Comparison of ENCODE assay signal across 10 cellular contexts in the genomic region with DNA sequence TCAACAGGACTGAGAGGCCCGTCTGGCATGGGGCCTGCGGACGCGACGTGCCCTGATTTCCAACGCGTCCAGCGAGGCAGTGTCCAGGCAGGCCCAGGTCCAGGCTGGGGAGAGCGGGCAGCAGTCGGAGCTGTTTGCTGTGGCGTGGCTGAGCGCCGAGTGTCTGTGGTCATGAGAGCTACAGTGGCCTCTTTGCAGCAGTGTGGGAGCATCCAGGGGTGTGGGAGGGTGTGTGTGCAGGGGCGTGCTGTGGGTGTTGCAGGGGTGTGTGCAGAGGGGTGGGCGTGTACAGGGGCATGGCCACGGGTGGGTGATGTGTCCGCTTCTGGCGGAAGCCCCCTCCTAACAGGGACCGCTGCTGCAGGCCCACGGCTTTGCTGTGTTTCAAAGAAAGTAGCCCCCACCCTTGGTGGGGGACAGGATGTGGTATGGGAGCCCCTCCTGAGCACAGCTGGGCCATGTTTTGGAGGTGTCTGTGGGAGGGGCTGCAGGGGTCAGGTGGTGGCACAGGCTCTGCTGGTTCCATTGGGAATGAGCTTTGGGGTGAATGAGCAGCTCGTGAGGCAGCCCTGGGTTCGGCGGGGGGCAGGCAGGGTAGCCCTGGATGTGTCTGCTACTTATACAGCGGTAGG. TPM values are rescaled to one million over a fixed set of nuclear protein-coding genes. Genes with fewer than 3 reads are reported as not detected.
DNase-seq lines count a peak whose midpoint lies in the region; ATAC-seq, FAIRE-seq and TF ChIP-seq lines count a peak whose summit lies in the region.
"Had no signal": no experiment of that assay in that cellular context is flagged by ENCODE, and none has a peak within 500 bp of the region (broad histone marks: within the 10 kb centered on the region; RNA-seq: fewer than 3 reads in every experiment).

No MANE protein-coding gene starts in this region.

- intact Hi-C loops in psoas muscle (cut with DNase I): no loop called here

- ATAC-seq in T-cell (replicated peaks in 1 of 4): peak; percentile 54 to 61 (median 60)
- peak in 3 of 4 donors; percentile 11 to 21 (median 15) for ATAC-seq in psoas muscle

- H3K4me3 Mint-ChIP-seq in T-cell (peak overlapping the region in 1 of 3 donors; percentile 62), HFFc6 (no peak overlapping the region)

- peak; percentile 20 for DNase-seq in EH (ENCODE audit: low read depth)
- peak in 21 of 34 experiments; percentile 2 to 47 (median 19) for DNase-seq in T-cell
- peak; percentile 83 to 84 for DNase-seq in frontal cortex (ENCODE audit: low spot score in 2 of 2)
- no peak for DNase-seq in psoas muscle
- DNase-seq in HFFc6: no peak
- no peak for DNase-seq in NCI-H146 treated with DMSO at 0.1 percent for 48 hours (lab: John Stamatoyannopoulos, UW; ENCODE audit: unreplicated experiment)
- DNase-seq in NCI-H2227 (lab: John Stamatoyannopoulos, UW; ENCODE audit: unreplicated experiment): no peak
- DNase-seq: kidney glomerular epithelial cell, NCI-H446 treated with DMSO at 0.1 percent for 48 hours, WERI-Rb-1 had no signal

- H3K9me3 ChIP-seq in psoas muscle: peaks cover under 1% of the 10 kb centered on the region

- peaks cover 0 to 15% (median 0%) of the 10 kb centered on the region in 3 donors for H3K27me3 ChIP-seq in psoas muscle (ENCODE audit: insufficient read depth in 3 of 3, low read length in 2 of 3)

- H3K4me3 ChIP-seq in psoas muscle: no peak overlapping the region

- TF ChIP-seq CTCF in psoas muscle (IDR thresholded peaks at IDR 0.05): no peak
- no peak for TF ChIP-seq CTCF in HFFc6 (IDR thresholded peaks at IDR 0.05)

- H3K4me1 ChIP-seq in psoas muscle: peaks cover 3% of the 10 kb centered on the region

- H3K9me3 Mint-ChIP-seq in T-cell (peaks cover 0 to 3% (median 0%) of the 10 kb centered on the region in 3 donors), HFFc6 (peaks cover 8% of the 10 kb centered on the region)

- FAIRE-seq in frontal cortex (lab: Jason Lieb, UNC): no peak

- WGBS in psoas muscle, 3 donors: 47 to 59% (median 54%) methylated on average over 24 of the region's 24 CpGs

- H3K36me3 Mint-ChIP-seq in T-cell: peaks cover 11% of the 10 kb centered on the region
- H3K36me3 Mint-ChIP-seq in HFFc6 (ENCODE audit: low read depth): peaks cover 6% of the 10 kb centered on the region

- no peak overlapping the region for H3K27ac ChIP-seq in psoas muscle
- H3K27ac ChIP-seq: WERI-Rb-1 had no signal

- no peaks in the 10 kb centered on the region for H3K27me3 Mint-ChIP-seq in T-cell
- peaks cover 20% of the 10 kb centered on the region for H3K27me3 Mint-ChIP-seq in HFFc6 (ENCODE audit: insufficient read depth)

- H3K27ac Mint-ChIP-seq in T-cell: peak overlapping the region; percentile 65 to 74
- H3K27ac Mint-ChIP-seq in HFFc6: no peak overlapping the region

- no peaks in the 10 kb centered on the region for H3K36me3 ChIP-seq in psoas muscle (ENCODE audit: insufficient read depth in 1 of 2, low read depth in 1 of 2)

- POLR2A ChIA-PET in T-cell (lab: Charles Lee): no interaction called here

- H3K4me1 Mint-ChIP-seq in T-cell: peaks cover 19 to 32% (median 23%) of the 10 kb centered on the region in 3 donors
- peaks cover 13% of the 10 kb centered on the region for H3K4me1 Mint-ChIP-seq in HFFc6 (ENCODE audit: low read depth)

- CTCF ChIA-PET in T-cell (lab: Charles Lee): interaction anchor here in 1 of 2 donors (0.5 kb wide), 1 partner anchor 32 kb away, joined by 4 read pairs; the partner anchor contains the start of gene PANK4

RNA-seq across cellular contexts. Expression of gene PLCH2, which starts 17.7 kb away (rescaled TPM):
- total RNA-seq in T-cell (10 to 100 TPM; 20.2 to 59.1 (median 27.9) TPM), frontal cortex (9.0 TPM), psoas muscle (under 1 TPM; 0.04 to 0.60 (median 0.13) TPM)
- polyA plus RNA-seq in psoas muscle: under 1 TPM in 2 of 3 donors, not detected in 1; 0.05 to 0.12 TPM
- total RNA-seq in HFFc6 (2021; fragmentation: NEBNext Ultra II Directional; extraction: Animal tissue kit (Norgen Biotek cat#: 25700)): under 1 TPM in 5 of 6 experiments, not detected in 1; 0.09 to 0.34 (median 0.18) TPM

RNA-seq across cellular contexts. Expression of gene PANK4, which starts 32.6 kb away (rescaled TPM):
- total RNA-seq in T-cell (100 to 1,000 TPM in 3 of 5 donors, 10 to 100 TPM in 2; 51.0 to 128 (median 119) TPM), frontal cortex (32.6 TPM), psoas muscle (10 to 100 TPM; 29.0 to 45.1 (median 35.3) TPM)
- polyA plus RNA-seq in psoas muscle: 10 to 100 TPM; 30.3 to 32.4 (median 31.9) TPM
- 10 to 100 TPM; 20.6 to 26.4 (median 24.0) TPM for total RNA-seq in HFFc6 (2021; fragmentation: NEBNext Ultra II Directional; extraction: Animal tissue kit (Norgen Biotek cat#: 25700))

RNA-seq across cellular contexts. Expression of gene HES5, which starts 36.3 kb away (rescaled TPM):
- total RNA-seq in T-cell (not detected), frontal cortex (41.2 TPM), psoas muscle (under 1 TPM; 0.18 to 0.77 (median 0.45) TPM)
- under 1 TPM in 2 of 3 donors, not detected in 1; 0.13 to 0.14 TPM for polyA plus RNA-seq in psoas muscle
- under 1 TPM in 5 of 6 experiments, not detected in 1; 0.28 to 0.57 (median 0.36) TPM for total RNA-seq in HFFc6 (2021; fragmentation: NEBNext Ultra II Directional; extraction: Animal tissue kit (Norgen Biotek cat#: 25700))

Comparison
In these comparisons a context has a peak if more than half of its experiments do, and no peak if none do; other contexts are left out.
1. DNase-seq: peak in EH (single experiment), T-cell (21 of 34) and frontal cortex (2 of 2); none in psoas muscle (0 of 2), HFFc6 (single experiment), NCI-H146 treated with DMSO at 0.1 percent for 48 hours (single experiment) and NCI-H2227 (single experiment).
2. RNA of gene HES5, which starts 36.3 kb away (total RNA-seq): 41.2 TPM in frontal cortex (single experiment); 0.18 to 0.77 TPM in psoas muscle, 0.28 to 0.57 TPM in HFFc6 and not detected in T-cell; every median in the first group is over 10 times any median in the second.